In genomic region chrX:12988797-12989196, GRCh38 we compare ENCODE assay signal across 9 cellular contexts. TPM values are rescaled to one million over a fixed set of nuclear protein-coding genes. Genes with fewer than 3 reads are reported as not detected.
DNase-seq lines count a peak whose midpoint lies in the region; ATAC-seq and TF ChIP-seq lines count a peak whose summit lies in the region.
"Had no signal": no experiment of that assay in that cellular context is flagged by ENCODE, and none has a peak within 500 bp of the region (broad histone marks: within the 10 kb centered on the region; RNA-seq: fewer than 3 reads in every experiment).

No MANE protein-coding gene starts in this region.

- H3K9ac ChIP-seq in colonic mucosa (ENCODE audit: low read depth in 2 of 2, low read length in 2 of 2) = no peak overlapping the region

- DNase-seq in DMS53 treated with DMSO at 0.1 percent for 48 hours (lab: John Stamatoyannopoulos, UW; ENCODE audit: unreplicated experiment) (peak; percentile 54), NCI-H345 (lab: John Stamatoyannopoulos, UW) (peak; percentile 57), colonic mucosa (no peak), mucosa of gallbladder (ENCODE audit: low spot score) (peak; percentile 67), activated gamma-delta T cell treated with Interleukin-2 at 50 U/mL for 16 hours (no peak), hypothalamus (lab: John Stamatoyannopoulos, UW) (no peak)
- no peak for DNase-seq in stimulated activated CD4-positive, alpha-beta T cell treated with anti-CD3 and anti-CD28 coated beads, Interleukin-2, amount 100 ng/mL, for 24 hours

- TF ChIP-seq CTCF in colonic mucosa (IDR thresholded peaks at IDR 0.05) = no peak

- no peaks in the 10 kb centered on the region for H3K4me1 ChIP-seq in colonic mucosa

- H3K27ac ChIP-seq in colonic mucosa = peak overlapping the region; percentile 48

- H3K27me3 ChIP-seq in colonic mucosa = no peaks in the 10 kb centered on the region

- intact Hi-C loops in colonic mucosa (cut with DNase I) = no loop called here

- H3K36me3 ChIP-seq in colonic mucosa = no peaks in the 10 kb centered on the region

- no peak for ATAC-seq in GM21360 (IDR thresholded peaks at IDR 0.05; ENCODE audit: unreplicated experiment)

- H3K9me3 ChIP-seq in colonic mucosa = no peaks in the 10 kb centered on the region

- no peak overlapping the region for H3K4me3 ChIP-seq in colonic mucosa

RNA-seq across cellular contexts. Expression of gene TMSB4X, which starts 13.9 kb away (rescaled TPM):
- total RNA-seq in colonic mucosa (1,000 to 10,000 TPM; 3,844 to 4,288 TPM), mucosa of gallbladder (4,832 TPM)

RNA-seq across cellular contexts. Expression of gene FAM9C, which starts 55.6 kb away (rescaled TPM):
- not detected for total RNA-seq in colonic mucosa
- total RNA-seq in mucosa of gallbladder = not detected
- total RNA-seq: lower leg skin had no signal

Comparison
In these comparisons a context has a peak if more than half of its experiments do, and no peak if none do; other contexts are left out.
1. DNase-seq: peak in DMS53 treated with DMSO at 0.1 percent for 48 hours (single experiment), NCI-H345 (single experiment) and mucosa of gallbladder (single experiment); none in colonic mucosa (single experiment), activated gamma-delta T cell treated with Interleukin-2 at 50 U/mL for 16 hours (single experiment), hypothalamus (0 of 51) and stimulated activated CD4-positive, alpha-beta T cell treated with anti-CD3 and anti-CD28 coated beads, Interleukin-2, amount 100 ng/mL, for 24 hours (0 of 2).